In the genomic region with DNA sequence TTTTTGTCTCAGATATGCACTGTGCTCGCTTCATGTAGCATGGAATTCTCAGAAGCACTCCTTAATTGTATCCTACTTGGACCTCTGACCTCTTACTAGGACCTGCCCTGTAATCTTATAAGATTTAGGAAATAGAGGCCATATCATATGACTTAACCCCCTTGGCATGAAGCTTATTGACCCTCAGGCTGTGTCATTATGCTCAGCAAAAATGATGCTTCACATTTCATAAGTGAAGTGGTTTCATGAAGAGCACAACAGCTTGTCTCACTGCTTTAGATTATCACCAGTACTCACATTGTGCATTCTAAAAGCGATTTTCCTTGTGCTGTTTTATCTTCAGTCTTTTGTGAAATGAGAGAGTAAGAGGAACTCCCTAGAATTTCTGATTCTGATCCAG, we compare ENCODE assay signal across 1 cellular context.
TF ChIP-seq lines count a peak whose summit lies in the region.

No MANE protein-coding gene starts in this region.

TF ChIP-seq in GM12878, 131 proteins besides CTCF, POLR2A, EP300 and RAD21:
- TF ChIP-seq, protein P1, sequence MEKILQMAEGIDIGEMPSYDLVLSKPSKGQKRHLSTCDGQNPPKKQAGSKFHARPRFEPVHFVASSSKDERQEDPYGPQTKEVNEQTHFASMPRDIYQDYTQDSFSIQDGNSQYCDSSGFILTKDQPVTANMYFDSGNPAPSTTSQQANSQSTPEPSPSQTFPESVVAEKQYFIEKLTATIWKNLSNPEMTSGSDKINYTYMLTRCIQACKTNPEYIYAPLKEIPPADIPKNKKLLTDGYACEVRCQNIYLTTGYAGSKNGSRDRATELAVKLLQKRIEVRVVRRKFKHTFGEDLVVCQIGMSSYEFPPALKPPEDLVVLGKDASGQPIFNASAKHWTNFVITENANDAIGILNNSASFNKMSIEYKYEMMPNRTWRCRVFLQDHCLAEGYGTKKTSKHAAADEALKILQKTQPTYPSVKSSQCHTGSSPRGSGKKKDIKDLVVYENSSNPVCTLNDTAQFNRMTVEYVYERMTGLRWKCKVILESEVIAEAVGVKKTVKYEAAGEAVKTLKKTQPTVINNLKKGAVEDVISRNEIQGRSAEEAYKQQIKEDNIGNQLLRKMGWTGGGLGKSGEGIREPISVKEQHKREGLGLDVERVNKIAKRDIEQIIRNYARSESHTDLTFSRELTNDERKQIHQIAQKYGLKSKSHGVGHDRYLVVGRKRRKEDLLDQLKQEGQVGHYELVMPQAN (conservative IDR thresholded peaks at IDR 0.05) = no peak
- TF ChIP-seq TARDBP (IDR thresholded peaks at IDR 0.05; ENCODE audit: borderline replicate concordance) (no peak), CEBPB (IDR thresholded peaks at IDR 0.05; ENCODE audit: borderline replicate concordance in 1 of 2, low read depth in 2 of 2, low read length in 2 of 2) (no peak), ZSCAN29 (IDR thresholded peaks at IDR 0.05) (no peak), SIN3A (IDR thresholded peaks at IDR 0.05; ENCODE audit: low read depth, low read length) (no peak), MYC (IDR thresholded peaks at IDR 0.05; ENCODE audit: insufficient read depth, insufficient read length, insufficient replicate concordance, low read length, severe bottlenecking) (no peak), TAF1 (IDR thresholded peaks at IDR 0.05; ENCODE audit: borderline replicate concordance, low read depth, low read length) (no peak), CBX3 (IDR thresholded peaks at IDR 0.05; ENCODE audit: borderline replicate concordance, low read depth) (no peak), NBN (IDR thresholded peaks at IDR 0.05) (no peak), CREB1 (IDR thresholded peaks at IDR 0.05; ENCODE audit: low read depth) (no peak), JUND (IDR thresholded peaks at IDR 0.05; ENCODE audit: low read depth, low read length) (no peak), SREBF1 (IDR thresholded peaks at IDR 0.05; ENCODE audit: low read length) (no peak)
- TF ChIP-seq, protein P2, sequence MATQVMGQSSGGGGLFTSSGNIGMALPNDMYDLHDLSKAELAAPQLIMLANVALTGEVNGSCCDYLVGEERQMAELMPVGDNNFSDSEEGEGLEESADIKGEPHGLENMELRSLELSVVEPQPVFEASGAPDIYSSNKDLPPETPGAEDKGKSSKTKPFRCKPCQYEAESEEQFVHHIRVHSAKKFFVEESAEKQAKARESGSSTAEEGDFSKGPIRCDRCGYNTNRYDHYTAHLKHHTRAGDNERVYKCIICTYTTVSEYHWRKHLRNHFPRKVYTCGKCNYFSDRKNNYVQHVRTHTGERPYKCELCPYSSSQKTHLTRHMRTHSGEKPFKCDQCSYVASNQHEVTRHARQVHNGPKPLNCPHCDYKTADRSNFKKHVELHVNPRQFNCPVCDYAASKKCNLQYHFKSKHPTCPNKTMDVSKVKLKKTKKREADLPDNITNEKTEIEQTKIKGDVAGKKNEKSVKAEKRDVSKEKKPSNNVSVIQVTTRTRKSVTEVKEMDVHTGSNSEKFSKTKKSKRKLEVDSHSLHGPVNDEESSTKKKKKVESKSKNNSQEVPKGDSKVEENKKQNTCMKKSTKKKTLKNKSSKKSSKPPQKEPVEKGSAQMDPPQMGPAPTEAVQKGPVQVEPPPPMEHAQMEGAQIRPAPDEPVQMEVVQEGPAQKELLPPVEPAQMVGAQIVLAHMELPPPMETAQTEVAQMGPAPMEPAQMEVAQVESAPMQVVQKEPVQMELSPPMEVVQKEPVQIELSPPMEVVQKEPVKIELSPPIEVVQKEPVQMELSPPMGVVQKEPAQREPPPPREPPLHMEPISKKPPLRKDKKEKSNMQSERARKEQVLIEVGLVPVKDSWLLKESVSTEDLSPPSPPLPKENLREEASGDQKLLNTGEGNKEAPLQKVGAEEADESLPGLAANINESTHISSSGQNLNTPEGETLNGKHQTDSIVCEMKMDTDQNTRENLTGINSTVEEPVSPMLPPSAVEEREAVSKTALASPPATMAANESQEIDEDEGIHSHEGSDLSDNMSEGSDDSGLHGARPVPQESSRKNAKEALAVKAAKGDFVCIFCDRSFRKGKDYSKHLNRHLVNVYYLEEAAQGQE (IDR thresholded peaks at IDR 0.05; ENCODE audit: low read depth, low read length) = no peak
- TF ChIP-seq, protein P3, sequence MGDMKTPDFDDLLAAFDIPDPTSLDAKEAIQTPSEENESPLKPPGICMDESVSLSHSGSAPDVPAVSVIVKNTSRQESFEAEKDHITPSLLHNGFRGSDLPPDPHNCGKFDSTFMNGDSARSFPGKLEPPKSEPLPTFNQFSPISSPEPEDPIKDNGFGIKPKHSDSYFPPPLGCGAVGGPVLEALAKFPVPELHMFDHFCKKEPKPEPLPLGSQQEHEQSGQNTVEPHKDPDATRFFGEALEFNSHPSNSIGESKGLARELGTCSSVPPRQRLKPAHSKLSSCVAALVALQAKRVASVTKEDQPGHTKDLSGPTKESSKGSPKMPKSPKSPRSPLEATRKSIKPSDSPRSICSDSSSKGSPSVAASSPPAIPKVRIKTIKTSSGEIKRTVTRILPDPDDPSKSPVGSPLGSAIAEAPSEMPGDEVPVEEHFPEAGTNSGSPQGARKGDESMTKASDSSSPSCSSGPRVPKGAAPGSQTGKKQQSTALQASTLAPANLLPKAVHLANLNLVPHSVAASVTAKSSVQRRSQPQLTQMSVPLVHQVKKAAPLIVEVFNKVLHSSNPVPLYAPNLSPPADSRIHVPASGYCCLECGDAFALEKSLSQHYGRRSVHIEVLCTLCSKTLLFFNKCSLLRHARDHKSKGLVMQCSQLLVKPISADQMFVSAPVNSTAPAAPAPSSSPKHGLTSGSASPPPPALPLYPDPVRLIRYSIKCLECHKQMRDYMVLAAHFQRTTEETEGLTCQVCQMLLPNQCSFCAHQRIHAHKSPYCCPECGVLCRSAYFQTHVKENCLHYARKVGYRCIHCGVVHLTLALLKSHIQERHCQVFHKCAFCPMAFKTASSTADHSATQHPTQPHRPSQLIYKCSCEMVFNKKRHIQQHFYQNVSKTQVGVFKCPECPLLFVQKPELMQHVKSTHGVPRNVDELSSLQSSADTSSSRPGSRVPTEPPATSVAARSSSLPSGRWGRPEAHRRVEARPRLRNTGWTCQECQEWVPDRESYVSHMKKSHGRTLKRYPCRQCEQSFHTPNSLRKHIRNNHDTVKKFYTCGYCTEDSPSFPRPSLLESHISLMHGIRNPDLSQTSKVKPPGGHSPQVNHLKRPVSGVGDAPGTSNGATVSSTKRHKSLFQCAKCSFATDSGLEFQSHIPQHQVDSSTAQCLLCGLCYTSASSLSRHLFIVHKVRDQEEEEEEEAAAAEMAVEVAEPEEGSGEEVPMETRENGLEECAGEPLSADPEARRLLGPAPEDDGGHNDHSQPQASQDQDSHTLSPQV (IDR thresholded peaks at IDR 0.05) = no peak
- TF ChIP-seq, protein P4, sequence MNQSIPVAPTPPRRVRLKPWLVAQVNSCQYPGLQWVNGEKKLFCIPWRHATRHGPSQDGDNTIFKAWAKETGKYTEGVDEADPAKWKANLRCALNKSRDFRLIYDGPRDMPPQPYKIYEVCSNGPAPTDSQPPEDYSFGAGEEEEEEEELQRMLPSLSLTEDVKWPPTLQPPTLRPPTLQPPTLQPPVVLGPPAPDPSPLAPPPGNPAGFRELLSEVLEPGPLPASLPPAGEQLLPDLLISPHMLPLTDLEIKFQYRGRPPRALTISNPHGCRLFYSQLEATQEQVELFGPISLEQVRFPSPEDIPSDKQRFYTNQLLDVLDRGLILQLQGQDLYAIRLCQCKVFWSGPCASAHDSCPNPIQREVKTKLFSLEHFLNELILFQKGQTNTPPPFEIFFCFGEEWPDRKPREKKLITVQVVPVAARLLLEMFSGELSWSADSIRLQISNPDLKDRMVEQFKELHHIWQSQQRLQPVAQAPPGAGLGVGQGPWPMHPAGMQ (IDR thresholded peaks at IDR 0.05; ENCODE audit: borderline replicate concordance) = no peak
- TF ChIP-seq, protein P5, sequence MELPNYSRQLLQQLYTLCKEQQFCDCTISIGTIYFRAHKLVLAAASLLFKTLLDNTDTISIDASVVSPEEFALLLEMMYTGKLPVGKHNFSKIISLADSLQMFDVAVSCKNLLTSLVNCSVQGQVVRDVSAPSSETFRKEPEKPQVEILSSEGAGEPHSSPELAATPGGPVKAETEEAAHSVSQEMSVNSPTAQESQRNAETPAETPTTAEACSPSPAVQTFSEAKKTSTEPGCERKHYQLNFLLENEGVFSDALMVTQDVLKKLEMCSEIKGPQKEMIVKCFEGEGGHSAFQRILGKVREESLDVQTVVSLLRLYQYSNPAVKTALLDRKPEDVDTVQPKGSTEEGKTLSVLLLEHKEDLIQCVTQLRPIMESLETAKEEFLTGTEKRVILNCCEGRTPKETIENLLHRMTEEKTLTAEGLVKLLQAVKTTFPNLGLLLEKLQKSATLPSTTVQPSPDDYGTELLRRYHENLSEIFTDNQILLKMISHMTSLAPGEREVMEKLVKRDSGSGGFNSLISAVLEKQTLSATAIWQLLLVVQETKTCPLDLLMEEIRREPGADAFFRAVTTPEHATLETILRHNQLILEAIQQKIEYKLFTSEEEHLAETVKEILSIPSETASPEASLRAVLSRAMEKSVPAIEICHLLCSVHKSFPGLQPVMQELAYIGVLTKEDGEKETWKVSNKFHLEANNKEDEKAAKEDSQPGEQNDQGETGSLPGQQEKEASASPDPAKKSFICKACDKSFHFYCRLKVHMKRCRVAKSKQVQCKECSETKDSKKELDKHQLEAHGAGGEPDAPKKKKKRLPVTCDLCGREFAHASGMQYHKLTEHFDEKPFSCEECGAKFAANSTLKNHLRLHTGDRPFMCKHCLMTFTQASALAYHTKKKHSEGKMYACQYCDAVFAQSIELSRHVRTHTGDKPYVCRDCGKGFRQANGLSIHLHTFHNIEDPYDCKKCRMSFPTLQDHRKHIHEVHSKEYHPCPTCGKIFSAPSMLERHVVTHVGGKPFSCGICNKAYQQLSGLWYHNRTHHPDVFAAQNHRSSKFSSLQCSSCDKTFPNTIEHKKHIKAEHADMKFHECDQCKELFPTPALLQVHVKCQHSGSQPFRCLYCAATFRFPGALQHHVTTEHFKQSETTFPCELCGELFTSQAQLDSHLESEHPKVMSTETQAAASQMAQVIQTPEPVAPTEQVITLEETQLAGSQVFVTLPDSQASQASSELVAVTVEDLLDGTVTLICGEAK (IDR thresholded peaks at IDR 0.05; ENCODE audit: borderline replicate concordance) = no peak
TF ChIP-seq in GM12878: peak in this region for 0.
